8 cellular contexts compared by ENCODE assay signal in genomic region chr5:178114325-178115135, GRCh38. TPM values are rescaled to one million over a fixed set of nuclear protein-coding genes. Genes with fewer than 3 reads are reported as not detected.
DNase-seq lines count a peak whose midpoint lies in the region; ATAC-seq and TF ChIP-seq lines count a peak whose summit lies in the region.

No MANE protein-coding gene starts in this region.

- H3K9ac ChIP-seq in ES-I3 (ENCODE audit: low read depth, low read length) (peak overlapping the region; percentile 60), NT2/D1 (ENCODE audit: insufficient read length, low read depth) (peak overlapping the region; percentile 93)

- H3K9me3 ChIP-seq in ES-I3 (ENCODE audit: control insufficient read depth, insufficient read depth, low read length) (no peaks in the 10 kb centered on the region), NT2/D1 (ENCODE audit: insufficient read depth, low read length) (no peaks in the 10 kb centered on the region), tibial nerve (peaks cover 0 to 9% (median 0%) of the 10 kb centered on the region in 4 donors), aorta (ENCODE audit: control insufficient read depth, low read length) (no peaks in the 10 kb centered on the region)

- no peaks in the 10 kb centered on the region for H3K36me3 ChIP-seq in ES-I3 (ENCODE audit: insufficient read depth, low read length)
- peaks cover 1% of the 10 kb centered on the region for H3K36me3 ChIP-seq in NT2/D1 (ENCODE audit: insufficient read depth, insufficient read length, low read length)
- H3K36me3 ChIP-seq in tibial nerve: no peaks in the 10 kb centered on the region
- H3K36me3 ChIP-seq in aorta (ENCODE audit: control insufficient read depth in 1 of 2, insufficient read depth in 2 of 2, low read length in 1 of 2): no peaks in the 10 kb centered on the region

- H3K27me3 ChIP-seq in NT2/D1 (ENCODE audit: insufficient read depth, insufficient read length): no peaks in the 10 kb centered on the region
- H3K27me3 ChIP-seq in tibial nerve: peaks cover 0 to 83% of the 10 kb centered on the region in 2 donors
- no peaks in the 10 kb centered on the region for H3K27me3 ChIP-seq in aorta (ENCODE audit: control insufficient read depth in 1 of 2, insufficient read depth in 2 of 2, low read length in 1 of 2)

- peak overlapping the region; percentile 95 for H3K4me3 Mint-ChIP-seq in activated naive CD8-positive, alpha-beta T cell

- no peak for TF ChIP-seq CTCF in tibial nerve (IDR thresholded peaks at IDR 0.05)

- no peaks in the 10 kb centered on the region for H3K9me3 Mint-ChIP-seq in activated naive CD8-positive, alpha-beta T cell (ENCODE audit: low read depth)

- no peaks in the 10 kb centered on the region for H3K36me3 Mint-ChIP-seq in activated naive CD8-positive, alpha-beta T cell

- DNase-seq in NT2/D1 (ENCODE audit: low read depth, low spot score) (no peak), islet precursor cell (peak; percentile 77), tibial nerve (ENCODE audit: low spot score in 2 of 2) (no peak), aorta (no peak)
- peak; percentile 60 for DNase-seq in stimulated activated CD8-positive, alpha-beta memory T cell treated with anti-CD3 and anti-CD28 coated beads, Interleukin-4, amount 100 ng/mL, for 48 hours

- ATAC-seq in aorta (ENCODE audit: low FRiP score): no peak
- ATAC-seq in HG02678 (IDR thresholded peaks at IDR 0.05; ENCODE audit: unreplicated experiment): no peak

- TF ChIP-seq EP300 in tibial nerve (IDR thresholded peaks at IDR 0.05): no peak

- WGBS in tibial nerve, 2 donors: 18 to 33% methylated on average over 13 to 24 of the region's 28 CpGs
- 9 to 15% methylated on average over 25 to 28 of the region's 28 CpGs for WGBS in aorta, 2 donors

- intact Hi-C loops in aorta (cut with DNase I): no loop called here

- peaks cover 28% of the 10 kb centered on the region for H3K4me1 ChIP-seq in ES-I3 (ENCODE audit: insufficient read depth, low read length)
- peaks cover 16% of the 10 kb centered on the region for H3K4me1 ChIP-seq in NT2/D1 (ENCODE audit: insufficient read depth, insufficient read length)
- H3K4me1 ChIP-seq in tibial nerve: peaks cover 0 to 27% (median 15%) of the 10 kb centered on the region in 4 donors
- H3K4me1 ChIP-seq in aorta (ENCODE audit: control insufficient read depth in 1 of 2, insufficient read depth in 2 of 2, low read length in 2 of 2): no peaks in the 10 kb centered on the region

- peak overlapping the region; percentile 90 for H3K27ac Mint-ChIP-seq in activated naive CD8-positive, alpha-beta T cell

- TF ChIP-seq POLR2A in tibial nerve (IDR thresholded peaks at IDR 0.05): no peak

- H3K27me3 Mint-ChIP-seq in activated naive CD8-positive, alpha-beta T cell: no peaks in the 10 kb centered on the region

- H3K4me3 ChIP-seq in NT2/D1 (ENCODE audit: insufficient read length, low read depth): peak overlapping the region; percentile 82
- H3K4me3 ChIP-seq in tibial nerve: peak overlapping the region in 2 of 4 donors; percentile 42 to 48
- H3K4me3 ChIP-seq in aorta (ENCODE audit: low read length in 2 of 2): no peak overlapping the region

- H3K4me1 Mint-ChIP-seq in activated naive CD8-positive, alpha-beta T cell (ENCODE audit: low read depth): peaks cover 41% of the 10 kb centered on the region

- H3K27ac ChIP-seq in tibial nerve (no peak overlapping the region), aorta (ENCODE audit: low read depth in 1 of 2, low read length in 2 of 2) (no peak overlapping the region)

RNA-seq across cellular contexts. Expression of gene N4BP3, which starts 1.2 kb away (rescaled TPM):
- total RNA-seq in tibial nerve (1 to 10 TPM in 1 of 4 donors, under 1 TPM in 3; 0.84 to 1.3 (median 0.94) TPM), aorta (1 to 10 TPM in 1 of 2 donors, under 1 TPM in 1; 0.19 to 2.0 TPM)
- under 1 TPM; 0.03 to 0.13 TPM for polyA plus RNA-seq in aorta

RNA-seq across cellular contexts. Expression of gene RMND5B, which starts 16.3 kb away (rescaled TPM):
- 10 to 100 TPM; 43.1 to 58.8 (median 53.0) TPM for total RNA-seq in tibial nerve
- total RNA-seq in aorta: 10 to 100 TPM; 35.0 to 38.8 TPM
- polyA plus RNA-seq in aorta: 10 to 100 TPM; 28.2 to 38.9 TPM

RNA-seq across cellular contexts. Expression of gene NHP2, which starts 39.2 kb away (rescaled TPM):
- 100 to 1,000 TPM; 139 to 290 (median 159) TPM for total RNA-seq in tibial nerve
- 10 to 100 TPM; 55.7 to 70.6 TPM for total RNA-seq in aorta
- polyA plus RNA-seq in aorta: 100 to 1,000 TPM in 1 of 2 donors, 10 to 100 TPM in 1; 96.2 to 130 TPM

Comparison
In these comparisons a context has a peak if more than half of its experiments do, and no peak if none do; other contexts are left out.
1. DNase-seq: peak in islet precursor cell (single experiment) and stimulated activated CD8-positive, alpha-beta memory T cell treated with anti-CD3 and anti-CD28 coated beads, Interleukin-4, amount 100 ng/mL, for 48 hours (single experiment); none in NT2/D1 (single experiment), tibial nerve (0 of 2) and aorta (0 of 2).